In the genomic region with DNA sequence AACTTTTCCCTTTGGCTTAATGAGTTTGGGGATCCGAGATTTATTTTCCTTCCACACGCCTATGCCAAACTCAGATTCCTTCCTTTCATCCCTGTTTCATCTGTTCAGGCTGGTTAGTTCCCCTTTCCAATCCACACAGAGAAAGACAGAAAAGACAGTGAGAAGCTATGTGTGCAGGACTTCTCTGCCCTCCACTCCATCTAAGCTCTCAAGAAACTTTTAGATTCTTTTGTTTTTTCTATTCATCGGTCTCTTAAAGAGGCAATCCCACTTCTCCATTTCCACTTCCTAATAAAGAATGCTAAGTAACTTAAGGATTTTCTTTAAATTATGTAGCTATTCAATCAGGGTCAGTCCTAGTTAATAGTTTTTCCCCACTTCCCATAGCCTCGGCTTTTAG, we compare ENCODE assay signal across 1 cellular context.
TF ChIP-seq lines count a peak whose summit lies in the region.

No MANE protein-coding gene starts in this region.

TF ChIP-seq in K562, 482 proteins besides CTCF, POLR2A, EP300 and RAD21:
- TF ChIP-seq GTF2E2 (tag; IDR thresholded peaks at IDR 0.05) = no peak
- TF ChIP-seq FOXA1 (IDR thresholded peaks at IDR 0.05; ENCODE audit: borderline replicate concordance) = no peak
- no peak for TF ChIP-seq GABPA (tag; conservative IDR thresholded peaks at IDR 0.05; ENCODE audit: low read depth)
- no peak for TF ChIP-seq NFIX (CRISPR knock-in tag; IDR thresholded peaks at IDR 0.05; ENCODE audit: low read depth)
- no peak for TF ChIP-seq RAD51 (IDR thresholded peaks at IDR 0.05; ENCODE audit: borderline replicate concordance, low read depth)
- TF ChIP-seq TAL1 (IDR thresholded peaks at IDR 0.05) = no peak
- TF ChIP-seq KDM5B (IDR thresholded peaks at IDR 0.05; ENCODE audit: insufficient replicate concordance, low read depth, low read length) = no peak
- no peak for TF ChIP-seq ELF2 (CRISPR knock-in tag; IDR thresholded peaks at IDR 0.05)
- no peak for TF ChIP-seq ZNF316 (IDR thresholded peaks at IDR 0.05)
- TF ChIP-seq POU5F1 (IDR thresholded peaks at IDR 0.05; ENCODE audit: borderline replicate concordance, low read depth, low read length, partially characterized antibody) = no peak
- no peak for TF ChIP-seq ILF3 (IDR thresholded peaks at IDR 0.05; ENCODE audit: borderline replicate concordance)
- TF ChIP-seq ILK (tag; IDR thresholded peaks at IDR 0.05; ENCODE audit: borderline replicate concordance, low read depth) = no peak
- TF ChIP-seq, protein P1, sequence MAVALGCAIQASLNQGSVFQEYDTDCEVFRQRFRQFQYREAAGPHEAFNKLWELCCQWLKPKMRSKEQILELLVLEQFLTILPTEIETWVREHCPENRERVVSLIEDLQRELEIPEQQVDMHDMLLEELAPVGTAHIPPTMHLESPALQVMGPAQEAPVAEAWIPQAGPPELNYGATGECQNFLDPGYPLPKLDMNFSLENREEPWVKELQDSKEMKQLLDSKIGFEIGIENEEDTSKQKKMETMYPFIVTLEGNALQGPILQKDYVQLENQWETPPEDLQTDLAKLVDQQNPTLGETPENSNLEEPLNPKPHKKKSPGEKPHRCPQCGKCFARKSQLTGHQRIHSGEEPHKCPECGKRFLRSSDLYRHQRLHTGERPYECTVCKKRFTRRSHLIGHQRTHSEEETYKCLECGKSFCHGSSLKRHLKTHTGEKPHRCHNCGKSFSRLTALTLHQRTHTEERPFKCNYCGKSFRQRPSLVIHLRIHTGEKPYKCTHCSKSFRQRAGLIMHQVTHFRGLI (CRISPR knock-in tag; IDR thresholded peaks at IDR 0.05) = no peak
- TF ChIP-seq IRF2 (CRISPR knock-in tag; IDR thresholded peaks at IDR 0.05) = no peak
- no peak for TF ChIP-seq GTF2A2 (tag; IDR thresholded peaks at IDR 0.05)
- TF ChIP-seq, protein P2, sequence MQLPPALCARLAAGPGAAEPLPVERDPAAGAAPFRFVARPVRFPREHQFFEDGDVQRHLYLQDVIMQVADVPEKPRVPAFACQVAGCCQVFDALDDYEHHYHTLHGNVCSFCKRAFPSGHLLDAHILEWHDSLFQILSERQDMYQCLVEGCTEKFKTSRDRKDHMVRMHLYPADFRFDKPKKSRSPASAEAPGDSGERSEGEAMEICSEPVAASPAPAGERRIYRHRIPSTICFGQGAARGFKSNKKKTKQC (CRISPR knock-in tag; IDR thresholded peaks at IDR 0.05) = no peak
- TF ChIP-seq, protein P3, sequence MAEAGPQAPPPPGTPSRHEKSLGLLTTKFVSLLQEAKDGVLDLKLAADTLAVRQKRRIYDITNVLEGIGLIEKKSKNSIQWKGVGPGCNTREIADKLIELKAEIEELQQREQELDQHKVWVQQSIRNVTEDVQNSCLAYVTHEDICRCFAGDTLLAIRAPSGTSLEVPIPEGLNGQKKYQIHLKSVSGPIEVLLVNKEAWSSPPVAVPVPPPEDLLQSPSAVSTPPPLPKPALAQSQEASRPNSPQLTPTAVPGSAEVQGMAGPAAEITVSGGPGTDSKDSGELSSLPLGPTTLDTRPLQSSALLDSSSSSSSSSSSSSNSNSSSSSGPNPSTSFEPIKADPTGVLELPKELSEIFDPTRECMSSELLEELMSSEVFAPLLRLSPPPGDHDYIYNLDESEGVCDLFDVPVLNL (CRISPR knock-in tag; IDR thresholded peaks at IDR 0.05; ENCODE audit: low read depth) = no peak
